In the genomic region with DNA sequence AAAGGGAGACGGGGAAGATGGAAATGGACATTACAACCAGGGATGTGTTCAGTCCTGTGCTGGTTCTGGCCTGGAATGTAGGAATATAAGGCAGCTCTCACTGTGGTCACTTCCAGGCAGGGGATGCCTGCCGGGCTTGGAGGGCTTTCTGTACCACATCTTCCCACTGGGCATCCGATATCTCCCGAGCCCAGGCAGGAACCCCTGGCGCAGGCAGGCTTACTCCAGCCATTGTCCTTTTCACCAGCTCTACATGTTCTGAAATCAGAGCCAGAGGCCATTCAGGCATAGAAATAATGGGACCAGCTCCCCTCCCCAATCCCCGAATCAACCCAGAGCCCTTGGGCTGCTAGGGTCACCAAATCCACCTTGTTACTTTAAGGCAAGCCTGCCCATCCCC, we compare ENCODE assay signal across 12 cellular contexts. TPM values are rescaled to one million over a fixed set of nuclear protein-coding genes. Genes with fewer than 3 reads are reported as not detected.
A peak's percentile ranks its signal among the peaks of the same experiment; 100 is the strongest.
DNase-seq lines count a peak whose midpoint lies in the region; ATAC-seq and TF ChIP-seq lines count a peak whose summit lies in the region.
"Had no signal": no experiment of that assay in that cellular context is flagged by ENCODE, and none has a peak within 500 bp of the region (broad histone marks: within the 10 kb centered on the region; RNA-seq: fewer than 3 reads in every experiment).

No MANE protein-coding gene starts in this region.

- H2AFZ ChIP-seq in OCI-LY3 (ENCODE audit: low read depth, low read length) = no peak overlapping the region

- H4K20me1 ChIP-seq in OCI-LY3 (ENCODE audit: insufficient read depth, low read length) = no peaks in the 10 kb centered on the region

- no peak for DNase-seq in effector memory CD4-positive, alpha-beta T cell
- DNase-seq in NCI-H69 (lab: John Stamatoyannopoulos, UW) (no peak), COLO668 (lab: John Stamatoyannopoulos, UW; ENCODE audit: unreplicated experiment) (no peak), NCI-H1694 (lab: John Stamatoyannopoulos, UW) (no peak), aorta (no peak)
- DNase-seq: adrenal gland, NCI-H1105, small intestine had no signal

- 66 to 73% methylated on average over 6 of the region's 6 CpGs for WGBS in aorta, 2 donors

- ATAC-seq in aorta (ENCODE audit: low FRiP score) = no peak

- TF ChIP-seq CTCF in OCI-LY3 (IDR thresholded peaks at IDR 0.05; ENCODE audit: low read depth, low read length) (no peak), neutrophil (IDR thresholded peaks at IDR 0.05) (no peak)

- intact Hi-C loops in aorta (cut with DNase I) = loop anchor here in 1 of 2 donors (5.0 kb wide), 1 partner anchor 35 kb away; a partner anchor contains a TSS

- H3K27me3 ChIP-seq in OCI-LY3 (ENCODE audit: low read depth, low read length) (no peaks in the 10 kb centered on the region), neutrophil (no peaks in the 10 kb centered on the region), aorta (ENCODE audit: control insufficient read depth in 1 of 2, insufficient read depth in 2 of 2, low read length in 1 of 2) (no peaks in the 10 kb centered on the region)
- no peaks in the 10 kb centered on the region for H3K27me3 ChIP-seq in effector memory CD4-positive, alpha-beta T cell (replicated peaks; ENCODE audit: control insufficient read depth, insufficient read depth, low read length, poor library complexity, severe bottlenecking)
- H3K27me3 ChIP-seq: adrenal gland had no signal

- peaks cover 31% of the 10 kb centered on the region for H3K79me2 ChIP-seq in OCI-LY3 (ENCODE audit: low read length)

- H3K27ac ChIP-seq in OCI-LY3 (ENCODE audit: low read length) (no peak overlapping the region), neutrophil (peak overlapping the region; percentile 82), aorta (ENCODE audit: low read depth in 1 of 2, low read length in 2 of 2) (no peak overlapping the region)
- peak overlapping the region; percentile 79 for H3K27ac ChIP-seq in effector memory CD4-positive, alpha-beta T cell (ENCODE audit: insufficient read depth, low read length, poor library complexity, severe bottlenecking)

- no peaks in the 10 kb centered on the region for H3K9me3 ChIP-seq in OCI-LY3 (ENCODE audit: insufficient read depth, low read length)
- H3K9me3 ChIP-seq in effector memory CD4-positive, alpha-beta T cell (ENCODE audit: control insufficient read depth, low read length) = no peaks in the 10 kb centered on the region
- no peaks in the 10 kb centered on the region for H3K9me3 ChIP-seq in neutrophil
- no peaks in the 10 kb centered on the region for H3K9me3 ChIP-seq in aorta (ENCODE audit: control insufficient read depth, low read length)
- H3K9me3 ChIP-seq: adrenal gland, thoracic aorta had no signal

- peak overlapping the region; percentile 84; the same call in 1 of the 2 replicates for H3K9ac ChIP-seq in OCI-LY3 (ENCODE audit: low read length)

- H3K4me3 ChIP-seq in GM08714 (ENCODE audit: low read length) (peak overlapping the region; percentile 79; the same call in 1 of the 2 replicates), OCI-LY3 (ENCODE audit: low read length) (peak overlapping the region; percentile 90), neutrophil (ENCODE audit: low read depth in 1 of 2, low read length in 1 of 2) (no peak overlapping the region), aorta (ENCODE audit: low read length in 2 of 2) (no peak overlapping the region)
- H3K4me3 ChIP-seq in effector memory CD4-positive, alpha-beta T cell (ENCODE audit: insufficient read depth, low read depth, low read length, poor library complexity, severe bottlenecking) = no peak overlapping the region

- H3K4me1 ChIP-seq in OCI-LY3 (ENCODE audit: low read length) (peaks cover 24% of the 10 kb centered on the region), neutrophil (ENCODE audit: control insufficient read depth in 1 of 2, insufficient read depth in 1 of 2, low read depth in 1 of 2, low read length in 1 of 2) (peaks cover 31 to 33% of the 10 kb centered on the region in 2 experiments), aorta (ENCODE audit: control insufficient read depth in 1 of 2, insufficient read depth in 2 of 2, low read length in 2 of 2) (no peaks in the 10 kb centered on the region)
- peaks cover 22% of the 10 kb centered on the region for H3K4me1 ChIP-seq in effector memory CD4-positive, alpha-beta T cell (ENCODE audit: control insufficient read depth, insufficient read depth, low read length, poor library complexity, severe bottlenecking)

- H3K4me2 ChIP-seq in OCI-LY3 (ENCODE audit: low read length) = peak overlapping the region; percentile 97

- H3K36me3 ChIP-seq in OCI-LY3 (replicated peaks; ENCODE audit: low read depth, low read length) (peaks cover 46% of the 10 kb centered on the region), neutrophil (peaks cover 54% of the 10 kb centered on the region), aorta (ENCODE audit: control insufficient read depth in 1 of 2, insufficient read depth in 2 of 2, low read length in 1 of 2) (peaks cover 0 to 3% of the 10 kb centered on the region in 2 donors)
- peaks cover 51% of the 10 kb centered on the region for H3K36me3 ChIP-seq in effector memory CD4-positive, alpha-beta T cell (ENCODE audit: control insufficient read depth, insufficient read depth, low read length)

RNA-seq across cellular contexts. Expression of a gene that starts 1.4 kb away (rescaled TPM):
- total RNA-seq in aorta = 10 to 100 TPM; 44.5 to 44.6 TPM
- polyA plus RNA-seq in aorta = 100 to 1,000 TPM in 1 of 2 donors, 10 to 100 TPM in 1; 93.5 to 110 TPM

RNA-seq across cellular contexts. Expression of a gene that starts 1.7 kb away (rescaled TPM):
- 10 to 100 TPM; 55.7 to 61.7 TPM for total RNA-seq in aorta
- 10 to 100 TPM; 74.6 to 95.9 TPM for polyA plus RNA-seq in aorta

RNA-seq across cellular contexts. Expression of a gene that starts 9.1 kb away (rescaled TPM):
- total RNA-seq in aorta = 10 to 100 TPM; 36.7 to 41.1 TPM
- 10 to 100 TPM; 29.6 to 40.5 TPM for polyA plus RNA-seq in aorta

RNA-seq across cellular contexts. Expression of a gene that starts 28.0 kb away (rescaled TPM):
- total RNA-seq in aorta = 10 to 100 TPM; 22.9 to 31.7 TPM
- 10 to 100 TPM; 20.3 to 31.5 TPM for polyA plus RNA-seq in aorta

RNA-seq across cellular contexts. Expression of a gene that starts 33.4 kb away (rescaled TPM):
- 10 to 100 TPM; 11.7 to 16.1 TPM for total RNA-seq in aorta
- 10 to 100 TPM; 13.8 to 22.0 TPM for polyA plus RNA-seq in aorta

Comparison
In these comparisons a context has a peak if more than half of its experiments do, and no peak if none do; other contexts are left out.
1. H3K4me3 ChIP-seq: peak in GM08714 (single experiment) and OCI-LY3 (single experiment); none in effector memory CD4-positive, alpha-beta T cell (single experiment), neutrophil (0 of 2) and aorta (0 of 2).
2. H3K27ac ChIP-seq: peak in effector memory CD4-positive, alpha-beta T cell (single experiment) and neutrophil (single experiment); none in OCI-LY3 (single experiment) and aorta (0 of 2).